ENCODE assay signal across 1 cellular context in the genomic region with DNA sequence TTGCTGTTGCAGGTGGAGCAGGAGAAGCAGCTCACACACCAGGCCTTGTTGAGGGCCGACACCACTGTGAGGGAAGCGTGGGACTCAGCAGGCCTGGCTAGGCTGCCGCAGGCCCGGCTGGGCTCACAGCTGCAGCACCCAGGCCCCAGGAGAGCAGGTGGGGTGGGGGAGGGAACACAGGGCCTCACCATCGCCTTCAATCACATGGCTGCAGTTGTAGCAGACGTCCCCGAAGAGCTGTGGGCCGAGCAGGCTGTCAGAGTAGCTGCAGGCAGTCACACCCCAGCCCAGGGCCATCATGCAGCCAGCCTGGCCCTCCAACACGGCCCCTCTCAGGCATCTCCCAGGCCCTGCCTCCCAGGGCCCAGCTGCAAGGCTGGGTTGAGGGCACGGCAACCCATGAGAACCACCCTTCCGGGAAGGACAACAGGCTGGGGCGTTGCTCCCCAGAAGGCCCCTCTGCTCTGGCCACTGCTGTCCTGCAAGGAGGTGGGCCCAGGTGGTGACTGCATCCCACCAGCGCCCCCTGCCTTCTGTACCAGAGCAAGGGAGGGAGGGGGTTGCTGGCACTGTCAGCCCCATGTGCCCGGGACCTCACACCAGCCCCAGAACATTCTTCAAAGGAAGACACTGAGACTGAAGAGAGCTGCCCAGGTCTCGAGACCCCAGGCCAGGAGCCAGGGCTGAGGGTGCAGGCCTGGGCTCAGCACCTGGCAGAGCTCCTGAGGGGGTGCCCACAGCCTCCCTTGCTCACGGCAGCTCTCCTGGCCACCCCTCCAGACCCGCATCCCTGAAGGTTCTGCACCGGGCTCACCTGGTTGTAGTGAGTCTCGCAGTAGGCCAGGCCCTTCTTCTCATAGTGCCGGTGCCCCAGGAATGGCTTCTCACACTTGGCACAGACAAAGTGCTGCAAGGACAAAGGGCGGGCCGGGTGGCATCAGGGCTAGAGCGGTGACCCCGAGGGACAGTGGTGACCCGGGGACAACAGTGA.
TF ChIP-seq lines count a peak whose summit lies in the region.

No MANE protein-coding gene starts in this region.

TF ChIP-seq in HepG2, 621 proteins besides CTCF, POLR2A, EP300 and RAD21 (continued from another document and continues in another):
- TF ChIP-seq TP53 (CRISPR knock-in tag; conservative IDR thresholded peaks at IDR 0.05), result no peak
- TF ChIP-seq RARG (CRISPR knock-in tag; IDR thresholded peaks at IDR 0.05; ENCODE audit: low read depth), result no peak
- TF ChIP-seq ZNF12 (CRISPR knock-in tag; IDR thresholded peaks at IDR 0.05), result no peak
- TF ChIP-seq, protein P1, sequence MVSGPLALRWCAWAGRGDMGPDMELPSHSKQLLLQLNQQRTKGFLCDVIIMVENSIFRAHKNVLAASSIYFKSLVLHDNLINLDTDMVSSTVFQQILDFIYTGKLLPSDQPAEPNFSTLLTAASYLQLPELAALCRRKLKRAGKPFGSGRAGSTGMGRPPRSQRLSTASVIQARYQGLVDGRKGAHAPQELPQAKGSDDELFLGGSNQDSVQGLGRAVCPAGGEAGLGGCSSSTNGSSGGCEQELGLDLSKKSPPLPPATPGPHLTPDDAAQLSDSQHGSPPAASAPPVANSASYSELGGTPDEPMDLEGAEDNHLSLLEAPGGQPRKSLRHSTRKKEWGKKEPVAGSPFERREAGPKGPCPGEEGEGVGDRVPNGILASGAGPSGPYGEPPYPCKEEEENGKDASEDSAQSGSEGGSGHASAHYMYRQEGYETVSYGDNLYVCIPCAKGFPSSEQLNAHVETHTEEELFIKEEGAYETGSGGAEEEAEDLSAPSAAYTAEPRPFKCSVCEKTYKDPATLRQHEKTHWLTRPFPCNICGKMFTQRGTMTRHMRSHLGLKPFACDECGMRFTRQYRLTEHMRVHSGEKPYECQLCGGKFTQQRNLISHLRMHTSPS (CRISPR knock-in tag; IDR thresholded peaks at IDR 0.05; ENCODE audit: low read depth), result peak; percentile 49; the same call in 1 of the 2 replicates
- TF ChIP-seq TOPORS (CRISPR knock-in tag; IDR thresholded peaks at IDR 0.05), result peak; percentile 45; the same call in 1 of the 2 replicates
- TF ChIP-seq KDM2A (CRISPR knock-in tag; IDR thresholded peaks at IDR 0.05; ENCODE audit: borderline replicate concordance, low read depth), result peak; percentile 34; the same call in 1 of the 2 replicates
- no peak for TF ChIP-seq SRY (CRISPR knock-in tag; IDR thresholded peaks at IDR 0.05)
- TF ChIP-seq ZNF563 (CRISPR knock-in tag; IDR thresholded peaks at IDR 0.05), result 0 out of 2 replicates have a peak, but pooled peaks have one; percentile 8
- no peak for TF ChIP-seq AKAP8 (CRISPR knock-in tag; IDR thresholded peaks at IDR 0.05)
- no peak for TF ChIP-seq TOE1 (CRISPR knock-in tag; IDR thresholded peaks at IDR 0.05)
- peak; percentile 78 for TF ChIP-seq ARNT2 (CRISPR knock-in tag; IDR thresholded peaks at IDR 0.05; ENCODE audit: low read depth)
- peak; percentile 32; the same call in 1 of the 2 replicates for TF ChIP-seq MYC (CRISPR knock-in tag; IDR thresholded peaks at IDR 0.05; ENCODE audit: borderline replicate concordance)
- TF ChIP-seq, protein P2, sequence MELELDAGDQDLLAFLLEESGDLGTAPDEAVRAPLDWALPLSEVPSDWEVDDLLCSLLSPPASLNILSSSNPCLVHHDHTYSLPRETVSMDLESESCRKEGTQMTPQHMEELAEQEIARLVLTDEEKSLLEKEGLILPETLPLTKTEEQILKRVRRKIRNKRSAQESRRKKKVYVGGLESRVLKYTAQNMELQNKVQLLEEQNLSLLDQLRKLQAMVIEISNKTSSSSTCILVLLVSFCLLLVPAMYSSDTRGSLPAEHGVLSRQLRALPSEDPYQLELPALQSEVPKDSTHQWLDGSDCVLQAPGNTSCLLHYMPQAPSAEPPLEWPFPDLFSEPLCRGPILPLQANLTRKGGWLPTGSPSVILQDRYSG (CRISPR knock-in tag; IDR thresholded peaks at IDR 0.05), result no peak
- no peak for TF ChIP-seq TERF1 (CRISPR knock-in tag; IDR thresholded peaks at IDR 0.05)
- TF ChIP-seq ZNF703 (CRISPR knock-in tag; IDR thresholded peaks at IDR 0.05; ENCODE audit: borderline replicate concordance), result no peak
- no peak for TF ChIP-seq IKZF1 (IDR thresholded peaks at IDR 0.05)
- TF ChIP-seq, protein P3, sequence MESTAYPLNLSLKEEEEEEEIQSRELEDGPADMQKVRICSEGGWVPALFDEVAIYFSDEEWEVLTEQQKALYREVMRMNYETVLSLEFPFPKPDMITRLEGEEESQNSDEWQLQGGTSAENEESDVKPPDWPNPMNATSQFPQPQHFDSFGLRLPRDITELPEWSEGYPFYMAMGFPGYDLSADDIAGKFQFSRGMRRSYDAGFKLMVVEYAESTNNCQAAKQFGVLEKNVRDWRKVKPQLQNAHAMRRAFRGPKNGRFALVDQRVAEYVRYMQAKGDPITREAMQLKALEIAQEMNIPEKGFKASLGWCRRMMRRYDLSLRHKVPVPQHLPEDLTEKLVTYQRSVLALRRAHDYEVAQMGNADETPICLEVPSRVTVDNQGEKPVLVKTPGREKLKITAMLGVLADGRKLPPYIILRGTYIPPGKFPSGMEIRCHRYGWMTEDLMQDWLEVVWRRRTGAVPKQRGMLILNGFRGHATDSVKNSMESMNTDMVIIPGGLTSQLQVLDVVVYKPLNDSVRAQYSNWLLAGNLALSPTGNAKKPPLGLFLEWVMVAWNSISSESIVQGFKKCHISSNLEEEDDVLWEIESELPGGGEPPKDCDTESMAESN (CRISPR knock-in tag; conservative IDR thresholded peaks at IDR 0.05), result peak; percentile 89
- no peak for TF ChIP-seq ZNF558 (CRISPR knock-in tag; IDR thresholded peaks at IDR 0.05; ENCODE audit: borderline replicate concordance)
- no peak for TF ChIP-seq KLF11 (CRISPR knock-in tag; IDR thresholded peaks at IDR 0.05)
- TF ChIP-seq SP1 (IDR thresholded peaks at IDR 0.05), result no peak
- peak; percentile 19; the same call in 1 of the 2 replicates for TF ChIP-seq SP1 (CRISPR knock-in tag; IDR thresholded peaks at IDR 0.05)
- TF ChIP-seq IKZF4 (CRISPR knock-in tag; IDR thresholded peaks at IDR 0.05; ENCODE audit: borderline replicate concordance, low read depth, not compliant biosample characterization), result no peak
- TF ChIP-seq CHD2 (IDR thresholded peaks at IDR 0.05; ENCODE audit: low read depth, low read length), result no peak
- TF ChIP-seq RFXANK (CRISPR knock-in tag; IDR thresholded peaks at IDR 0.05), result no peak
- no peak for TF ChIP-seq ZNF776 (CRISPR knock-in tag; IDR thresholded peaks at IDR 0.05)
- TF ChIP-seq PAXIP1 (CRISPR knock-in tag; conservative IDR thresholded peaks at IDR 0.05), result no peak
- peak; percentile 73; the same call in 1 of the 2 replicates for TF ChIP-seq ZNF232 (CRISPR knock-in tag; IDR thresholded peaks at IDR 0.05; ENCODE audit: borderline replicate concordance)
- TF ChIP-seq, protein P4, sequence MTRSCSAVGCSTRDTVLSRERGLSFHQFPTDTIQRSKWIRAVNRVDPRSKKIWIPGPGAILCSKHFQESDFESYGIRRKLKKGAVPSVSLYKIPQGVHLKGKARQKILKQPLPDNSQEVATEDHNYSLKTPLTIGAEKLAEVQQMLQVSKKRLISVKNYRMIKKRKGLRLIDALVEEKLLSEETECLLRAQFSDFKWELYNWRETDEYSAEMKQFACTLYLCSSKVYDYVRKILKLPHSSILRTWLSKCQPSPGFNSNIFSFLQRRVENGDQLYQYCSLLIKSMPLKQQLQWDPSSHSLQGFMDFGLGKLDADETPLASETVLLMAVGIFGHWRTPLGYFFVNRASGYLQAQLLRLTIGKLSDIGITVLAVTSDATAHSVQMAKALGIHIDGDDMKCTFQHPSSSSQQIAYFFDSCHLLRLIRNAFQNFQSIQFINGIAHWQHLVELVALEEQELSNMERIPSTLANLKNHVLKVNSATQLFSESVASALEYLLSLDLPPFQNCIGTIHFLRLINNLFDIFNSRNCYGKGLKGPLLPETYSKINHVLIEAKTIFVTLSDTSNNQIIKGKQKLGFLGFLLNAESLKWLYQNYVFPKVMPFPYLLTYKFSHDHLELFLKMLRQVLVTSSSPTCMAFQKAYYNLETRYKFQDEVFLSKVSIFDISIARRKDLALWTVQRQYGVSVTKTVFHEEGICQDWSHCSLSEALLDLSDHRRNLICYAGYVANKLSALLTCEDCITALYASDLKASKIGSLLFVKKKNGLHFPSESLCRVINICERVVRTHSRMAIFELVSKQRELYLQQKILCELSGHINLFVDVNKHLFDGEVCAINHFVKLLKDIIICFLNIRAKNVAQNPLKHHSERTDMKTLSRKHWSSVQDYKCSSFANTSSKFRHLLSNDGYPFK (CRISPR knock-in tag; IDR thresholded peaks at IDR 0.05; ENCODE audit: borderline replicate concordance), result peak; percentile 18; the same call in 1 of the 2 replicates
- TF ChIP-seq ZNF788 (CRISPR knock-in tag; IDR thresholded peaks at IDR 0.05; ENCODE audit: borderline replicate concordance), result peak; percentile 33; the same call in 1 of the 2 replicates
- peak; percentile 79; the same call in 1 of the 2 replicates for TF ChIP-seq ZNF709 (CRISPR knock-in tag; IDR thresholded peaks at IDR 0.05)
- no peak; the same call in 1 of the 2 replicates for TF ChIP-seq ARHGAP35 (CRISPR knock-in tag; IDR thresholded peaks at IDR 0.05; ENCODE audit: borderline replicate concordance)
- peak; percentile 45; the same call in 1 of the 2 replicates for TF ChIP-seq ZNF224 (CRISPR knock-in tag; IDR thresholded peaks at IDR 0.05)
- peak; percentile 80; the same call in 1 of the 2 replicates for TF ChIP-seq ZFYVE20 (CRISPR knock-in tag; IDR thresholded peaks at IDR 0.05; ENCODE audit: borderline replicate concordance, low read depth)
- TF ChIP-seq, protein P5, sequence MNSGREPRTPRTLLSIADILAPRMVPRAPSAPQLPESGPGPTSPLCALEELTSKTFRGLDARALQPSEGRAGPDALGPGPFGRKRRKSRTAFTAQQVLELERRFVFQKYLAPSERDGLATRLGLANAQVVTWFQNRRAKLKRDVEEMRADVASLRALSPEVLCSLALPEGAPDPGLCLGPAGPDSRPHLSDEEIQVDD (CRISPR knock-in tag; IDR thresholded peaks at IDR 0.05; ENCODE audit: borderline replicate concordance), result 0 out of 2 replicates have a peak, but pooled peaks have one; percentile 27
- no peak for TF ChIP-seq ZSCAN22 (CRISPR knock-in tag; IDR thresholded peaks at IDR 0.05)
- TF ChIP-seq ATF3 (CRISPR knock-in tag; IDR thresholded peaks at IDR 0.05), result no peak
- no peak for TF ChIP-seq SNAPC2 (CRISPR knock-in tag; IDR thresholded peaks at IDR 0.05)
- TF ChIP-seq ZNF713 (CRISPR knock-in tag; IDR thresholded peaks at IDR 0.05), result no peak
- TF ChIP-seq FOXC1 (CRISPR knock-in tag; IDR thresholded peaks at IDR 0.05; ENCODE audit: borderline replicate concordance), result peak; percentile 86
- peak; percentile 92 for TF ChIP-seq HNRNPL (IDR thresholded peaks at IDR 0.05; ENCODE audit: low read depth, low read length)
- TF ChIP-seq SMARCE1 (IDR thresholded peaks at IDR 0.05; ENCODE audit: borderline replicate concordance), result no peak
- no peak for TF ChIP-seq HINFP (CRISPR knock-in tag; IDR thresholded peaks at IDR 0.05; ENCODE audit: low read depth)
- TF ChIP-seq REPIN1 (CRISPR knock-in tag; IDR thresholded peaks at IDR 0.05; ENCODE audit: borderline replicate concordance, low read depth), result no peak; the same call in 1 of the 2 replicates
- TF ChIP-seq ZNF792 (CRISPR knock-in tag; IDR thresholded peaks at IDR 0.05), result no peak
- TF ChIP-seq GATAD1 (CRISPR knock-in tag; IDR thresholded peaks at IDR 0.05), result no peak
- TF ChIP-seq TEAD2 (CRISPR knock-in tag; IDR thresholded peaks at IDR 0.05), result 0 out of 2 replicates have a peak, but pooled peaks have one; percentile 18
- no peak for TF ChIP-seq BRCA1 (CRISPR knock-in tag; IDR thresholded peaks at IDR 0.05)
- TF ChIP-seq SRSF9 (IDR thresholded peaks at IDR 0.05; ENCODE audit: borderline replicate concordance, insufficient read depth, low read depth, low read length, poor library complexity, severe bottlenecking), result no peak
